Comparison of ENCODE assay signal across 10 cellular contexts in genomic region chr1:16532449-16532991, GRCh38. TPM values are rescaled to one million over a fixed set of nuclear protein-coding genes. Genes with fewer than 3 reads are reported as not detected.
DNase-seq lines count a peak whose midpoint lies in the region; ATAC-seq and TF ChIP-seq lines count a peak whose summit lies in the region.
"Not testable (repeated sequence)": the region's sequence is repeated elsewhere in the genome, so short reads cannot be mapped to it uniquely, and the experiment has no call there.
"Had no signal": no experiment of that assay in that cellular context is flagged by ENCODE, and none has a peak within 500 bp of the region (broad histone marks: within the 10 kb centered on the region; RNA-seq: fewer than 3 reads in every experiment).

No MANE protein-coding gene starts in this region.

- H3K9ac ChIP-seq in HUES48 (ENCODE audit: low read depth, low read length): not testable (repeated sequence)

- H3K27ac ChIP-seq in HUES48 (ENCODE audit: low read depth, low read length); heart right ventricle: not testable (repeated sequence)

- H3K36me3 Mint-ChIP-seq in activated naive CD4-positive, alpha-beta T cell treated with anti-CD3 and anti-CD28 coated beads, Interleukin-2, amount 50 U/mL, for 24 hours; endothelial cell (ENCODE audit: low read depth, unreplicated experiment); nephron progenitor cell (ENCODE audit: low read depth): not testable (repeated sequence)

- TF ChIP-seq CTCF in endothelial cell (IDR thresholded peaks at IDR 0.05; ENCODE audit: unreplicated experiment); nephron progenitor cell (IDR thresholded peaks at IDR 0.05): not testable (repeated sequence)
- TF ChIP-seq CTCF in heart right ventricle (IDR thresholded peaks at IDR 0.05) (peak in 1 of 9 donors; percentile 19), kidney epithelial cell (IDR thresholded peaks at IDR 0.05; ENCODE audit: insufficient read depth, low read length, poor library complexity, severe bottlenecking) (peak; percentile 17)

- intact Hi-C loops in heart right ventricle (cut with DNase I): not testable (repeated sequence)

- H3K4me1 ChIP-seq in HUES48 (ENCODE audit: control insufficient read depth, insufficient read depth, low read length): not testable (repeated sequence)
- peaks cover 0 to 12% (median 3%) of the 10 kb centered on the region in 9 donors for H3K4me1 ChIP-seq in heart right ventricle

- peaks cover 14% of the 10 kb centered on the region for H3K27me3 Mint-ChIP-seq in activated naive CD4-positive, alpha-beta T cell treated with anti-CD3 and anti-CD28 coated beads, Interleukin-2, amount 50 U/mL, for 24 hours
- not testable (repeated sequence) for H3K27me3 Mint-ChIP-seq in endothelial cell (ENCODE audit: unreplicated experiment)
- peaks cover 56% of the 10 kb centered on the region for H3K27me3 Mint-ChIP-seq in nephron progenitor cell (ENCODE audit: low read depth, poor library complexity)

- 16 to 19% methylated on average over 20 to 21 of the region's 25 CpGs for WGBS in heart right ventricle, 2 donors

- H3K27me3 ChIP-seq in HUES48 (ENCODE audit: control insufficient read depth, insufficient read depth, low read length) (peaks cover 19% of the 10 kb centered on the region), heart right ventricle (peaks cover 0 to 51% (median 42%) of the 10 kb centered on the region in 7 donors)
- H3K27me3 ChIP-seq in kidney epithelial cell (ENCODE audit: control insufficient read depth, insufficient read depth, low read length): not testable (repeated sequence)

- H3K4me3 Mint-ChIP-seq in activated naive CD4-positive, alpha-beta T cell treated with anti-CD3 and anti-CD28 coated beads, Interleukin-2, amount 50 U/mL, for 24 hours: peak overlapping the region; percentile 54
- not testable (repeated sequence) for H3K4me3 Mint-ChIP-seq in endothelial cell (ENCODE audit: unreplicated experiment)
- H3K4me3 Mint-ChIP-seq in nephron progenitor cell: peak overlapping the region; percentile 78

- not testable (repeated sequence) for H3K9me3 Mint-ChIP-seq in activated naive CD4-positive, alpha-beta T cell treated with anti-CD3 and anti-CD28 coated beads, Interleukin-2, amount 50 U/mL, for 24 hours; endothelial cell (ENCODE audit: unreplicated experiment); nephron progenitor cell

- not testable (repeated sequence) for H3K4me1 Mint-ChIP-seq in activated naive CD4-positive, alpha-beta T cell treated with anti-CD3 and anti-CD28 coated beads, Interleukin-2, amount 50 U/mL, for 24 hours; endothelial cell (ENCODE audit: unreplicated experiment)
- peaks cover 19% of the 10 kb centered on the region for H3K4me1 Mint-ChIP-seq in nephron progenitor cell

- peak overlapping the region; percentile 50 for H3K4me3 ChIP-seq in HUES48 (ENCODE audit: low read depth, low read length)
- H3K4me3 ChIP-seq in heart right ventricle; kidney epithelial cell (ENCODE audit: low read depth, low read length): not testable (repeated sequence)

- H3K27ac Mint-ChIP-seq in activated naive CD4-positive, alpha-beta T cell treated with anti-CD3 and anti-CD28 coated beads, Interleukin-2, amount 50 U/mL, for 24 hours; endothelial cell (ENCODE audit: unreplicated experiment): not testable (repeated sequence)
- H3K27ac Mint-ChIP-seq in nephron progenitor cell: peak overlapping the region; percentile 61

- DNase-seq in endothelial cell (ENCODE audit: low spot score): peak; percentile 60
- peak; percentile 16 to 24 for DNase-seq in heart right ventricle
- not testable (repeated sequence) for DNase-seq in kidney epithelial cell (ENCODE audit: low read depth)
- peak; percentile 59 for DNase-seq in nephron progenitor cell
- peak; percentile 48 for DNase-seq in retina

- not testable (repeated sequence) for H3K36me3 ChIP-seq in HUES48 (ENCODE audit: control insufficient read depth, insufficient read depth, low read length); heart right ventricle; kidney epithelial cell (ENCODE audit: control insufficient read depth, insufficient read depth, low read length)

- H3K9me3 ChIP-seq in HUES48 (ENCODE audit: control insufficient read depth, insufficient read depth, low read length); heart right ventricle: not testable (repeated sequence)

- not testable (repeated sequence) for ATAC-seq in heart right ventricle

RNA-seq across cellular contexts. Expression of gene RNU1-1, which starts 18.4 kb away (rescaled TPM):
- total RNA-seq in endothelial cell (ENCODE audit: unreplicated experiment) (3,428 TPM), heart right ventricle (1,000 to 10,000 TPM in 8 of 10 donors, 100 to 1,000 TPM in 2; 635 to 5,242 (median 1,949) TPM), kidney epithelial cell (under 0.01 TPM in 2 replicates)
- polyA plus RNA-seq in heart right ventricle: not detected
- total RNA-seq: HT1080, LHCN-M2 had no signal
- polyA plus RNA-seq: CD4-positive, alpha-beta memory T cell had no signal

Comparison
In these comparisons a context has a peak if more than half of its experiments do, and no peak if none do; other contexts are left out.
1. RNA of gene RNU1-1, which starts 18.4 kb away (total RNA-seq): 3,428 TPM in endothelial cell (single experiment) and 635 to 5,242 TPM in heart right ventricle; under 0.01 TPM in kidney epithelial cell; every median in the first group is over 100 times any median in the second.